In the genomic region with DNA sequence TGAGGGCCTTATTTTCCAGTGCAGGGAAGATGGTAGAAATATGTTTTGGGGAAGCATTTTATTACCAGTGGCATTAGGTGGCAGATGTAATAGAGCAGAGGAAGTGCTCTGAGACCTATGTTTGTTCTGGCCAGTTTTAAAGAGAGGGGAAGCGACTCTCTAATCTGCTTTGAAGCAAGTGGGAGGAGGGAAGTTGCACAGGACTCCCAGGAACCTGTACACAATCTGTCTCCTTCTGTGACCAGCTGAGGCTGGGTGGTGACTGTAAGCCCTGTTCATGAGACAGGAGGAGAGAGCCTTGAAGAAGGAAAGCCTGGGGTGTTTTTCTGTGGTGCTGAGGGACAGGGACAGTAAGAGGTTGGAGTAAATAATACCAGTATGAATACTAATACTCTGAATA, we compare ENCODE assay signal across 11 cellular contexts.
DNase-seq lines count a peak whose midpoint lies in the region; ATAC-seq, FAIRE-seq and TF ChIP-seq lines count a peak whose summit lies in the region.
"Had no signal": no experiment of that assay in that cellular context is flagged by ENCODE, and none has a peak within 500 bp of the region (broad histone marks: within the 10 kb centered on the region; RNA-seq: fewer than 3 reads in every experiment).

No MANE protein-coding gene starts in this region.

- H3K27ac Mint-ChIP-seq in Caco-2 (ENCODE audit: unreplicated experiment): peak overlapping the region; percentile 79
- H3K27ac Mint-ChIP-seq: activated CD8-positive, alpha-beta memory T cell treated with anti-CD3 and anti-CD28 coated beads, Interleukin-2, amount 10 ng/mL, durations not matched to agents 7 days and 5 days had no signal

- H3K36me3 ChIP-seq in Caco-2 (ENCODE audit: control insufficient read depth, insufficient read depth, low read length) (no peaks in the 10 kb centered on the region; the same call in 1 of the 2 replicates), pancreas (no peaks in the 10 kb centered on the region)

- POLR2A ChIA-PET in Caco-2 (lab: Charles Lee): interaction anchor here (1.0 kb wide), 1 partner anchor 161 kb away, joined by 3 read pairs; no protein-coding TSS in a partner anchor

- H3K9me3 Mint-ChIP-seq in Caco-2 (ENCODE audit: unreplicated experiment): no peaks in the 10 kb centered on the region

- intact Hi-C loops in Caco-2 (cut with micrococcal nuclease; ENCODE audit: unreplicated experiment) (loop anchor here (5.0 kb wide), 1 partner anchor 68 kb away; no protein-coding TSS in a partner anchor), pancreas (cut with DNase I) (no loop called here)

- no peaks in the 10 kb centered on the region for H3K27me3 ChIP-seq in Caco-2 (replicated peaks; ENCODE audit: control insufficient read depth, insufficient read depth, low read length)
- no peaks in the 10 kb centered on the region for H3K27me3 ChIP-seq in pancreas

- no peaks in the 10 kb centered on the region for H3K9me3 ChIP-seq in Caco-2
- H3K9me3 ChIP-seq in pancreas: no peaks in the 10 kb centered on the region

- peaks cover 64% of the 10 kb centered on the region for H3K4me1 ChIP-seq in Caco-2
- peaks cover 0 to 22% (median 0%) of the 10 kb centered on the region in 3 donors for H3K4me1 ChIP-seq in pancreas

- FAIRE-seq in pancreas (lab: Jason Lieb, UNC) (no peak), GM12892 (lab: Jason Lieb, UNC) (no peak)

- TF ChIP-seq CTCF in Caco-2 (IDR thresholded peaks at IDR 0.05; ENCODE audit: insufficient read depth in 1 of 2, low read depth in 1 of 2, low read length in 1 of 2, severe bottlenecking in 1 of 2, unreplicated experiment in 1 of 2) (no peak), pancreas (IDR thresholded peaks at IDR 0.05) (no peak)

- CTCF ChIA-PET in Caco-2 (lab: Charles Lee): no interaction called here

- TF ChIP-seq POLR2A in GM12892 (IDR thresholded peaks at IDR 0.05; ENCODE audit: low read depth, low read length): no peak

- no peaks in the 10 kb centered on the region for H3K27me3 Mint-ChIP-seq in Caco-2 (ENCODE audit: insufficient read depth, unreplicated experiment)
- H3K27me3 Mint-ChIP-seq: activated CD8-positive, alpha-beta memory T cell treated with anti-CD3 and anti-CD28 coated beads, Interleukin-2, amount 10 ng/mL, durations not matched to agents 7 days and 5 days had no signal

- ATAC-seq in esophagus mucosa (peak; percentile 32), pancreas (peak in 3 of 4 donors; percentile 46 to 54 (median 47)), HG02763 (IDR thresholded peaks at IDR 0.05; ENCODE audit: unreplicated experiment) (no peak)
- ATAC-seq: activated CD8-positive, alpha-beta memory T cell treated with anti-CD3 and anti-CD28 coated beads, Interleukin-2, amount 10 ng/mL, durations not matched to agents 7 days and 5 days had no signal

- peaks cover 43% of the 10 kb centered on the region for H3K36me3 Mint-ChIP-seq in Caco-2 (ENCODE audit: insufficient read depth, unreplicated experiment)

- H3K4me1 Mint-ChIP-seq in Caco-2 (ENCODE audit: low read depth, unreplicated experiment): peaks cover 36% of the 10 kb centered on the region

- 59 to 63% methylated on average over 1 of the region's 1 CpG for WGBS in pancreas, 2 donors

- no peak overlapping the region for H3K27ac ChIP-seq in pancreas

- DNase-seq in Caco-2 (no peak), NCI-H524 (lab: John Stamatoyannopoulos, UW) (peak; percentile 42 to 86), pancreas (no peak), GM19240 (ENCODE audit: insufficient read length, low spot score) (no peak), GM12892 (ENCODE audit: insufficient read length) (no peak), HPDE6-E6E7 (ENCODE audit: extremely low spot score) (no peak)
- DNase-seq: activated CD8-positive, alpha-beta memory T cell treated with anti-CD3 and anti-CD28 coated beads, Interleukin-2, amount 10 ng/mL, durations not matched to agents 7 days and 5 days; DMS 273 treated with DMSO at 0.1 percent for 48 hours; stimulated activated naive CD4-positive, alpha-beta T cell treated with Interleukin-2 at 50 U/mL for 16 hours had no signal

- no peak overlapping the region for H3K4me3 Mint-ChIP-seq in Caco-2 (ENCODE audit: unreplicated experiment)
- H3K4me3 Mint-ChIP-seq: activated CD8-positive, alpha-beta memory T cell treated with anti-CD3 and anti-CD28 coated beads, Interleukin-2, amount 10 ng/mL, durations not matched to agents 7 days and 5 days had no signal

- BruUV-seq in Caco-2 (replicated peaks; lab: Mats Ljungman, UMichigan): no TSS peak

- H3K4me3 ChIP-seq in Caco-2 (ENCODE audit: low read depth, low read length) (no peak overlapping the region), pancreas (no peak overlapping the region)

Comparison
In these comparisons a context has a peak if more than half of its experiments do, and no peak if none do; other contexts are left out.
1. DNase-seq: peak in NCI-H524 (2 of 2); none in Caco-2 (0 of 2), pancreas (0 of 6), GM19240 (single experiment), GM12892 (single experiment) and HPDE6-E6E7 (single experiment).